Comparison of ENCODE assay signal across 10 cellular contexts in the genomic region with DNA sequence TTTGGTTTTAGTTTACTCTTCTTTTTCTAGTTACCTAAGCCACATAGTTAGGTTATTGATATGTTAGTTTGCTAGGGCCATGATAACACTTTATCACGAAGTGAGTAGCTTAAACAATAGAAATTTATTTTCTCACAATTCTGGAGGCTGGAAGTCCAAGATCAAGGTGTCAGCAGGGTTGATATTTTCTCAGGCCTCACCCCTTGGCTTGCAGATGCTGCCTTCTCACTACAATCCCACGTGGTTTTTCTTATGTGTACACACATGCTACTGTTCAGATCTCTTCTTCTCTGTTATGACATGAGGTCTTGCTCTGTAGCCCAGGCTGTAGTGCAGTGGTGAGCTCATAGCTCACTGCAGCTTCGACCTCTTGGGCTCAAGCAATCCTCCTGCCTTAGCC.
"Had no signal": no experiment of that assay in that cellular context is flagged by ENCODE, and none has a peak within 500 bp of the region (broad histone marks: within the 10 kb centered on the region; RNA-seq: fewer than 3 reads in every experiment).

No MANE protein-coding gene starts in this region.

- FAIRE-seq: H1, H54, HTR-8/SVneo had no signal

- H2AFZ ChIP-seq: GM23338 had no signal

- H3K4me3 ChIP-seq: GM23338 had no signal

- DNase-seq: H9, HCEC 1CT, HFFc6, Karpas-422, KBM-7 had no signal

- H3K4me2 ChIP-seq: GM23338, KMS-11 had no signal

- ATAC-seq: GM23338 had no signal

- H3K9ac ChIP-seq: KMS-11 had no signal

- H3K27ac ChIP-seq: KMS-11 had no signal
